9 cellular contexts compared by ENCODE assay signal in genomic region chr6:116420341-116420740, GRCh38. TPM values are rescaled to one million over a fixed set of nuclear protein-coding genes. Genes with fewer than 3 reads are reported as not detected.
"Had no signal": no experiment of that assay in that cellular context is flagged by ENCODE, and none has a peak within 500 bp of the region (broad histone marks: within the 10 kb centered on the region; RNA-seq: fewer than 3 reads in every experiment).

No MANE protein-coding gene starts in this region.

- H3K4me2 ChIP-seq: KMS-11 had no signal

- FAIRE-seq: HepG2, HTR-8/SVneo, K562 had no signal

- H3K9ac ChIP-seq: KMS-11 had no signal

- ATAC-seq: HepG2, K562 had no signal

- H3K4me3 ChIP-seq: K562 had no signal

- H3K27ac ChIP-seq: HL-60, KMS-11 had no signal

- DNase-seq: IMR-90, KBM-7, KG1 had no signal

- H3K27ac Mint-ChIP-seq: IgD-negative memory B cell had no signal

- H3K27me3 Mint-ChIP-seq: IgD-negative memory B cell had no signal

- H3K9me3 Mint-ChIP-seq: IgD-negative memory B cell had no signal

RNA-seq across cellular contexts. Expression of gene CALHM6, which starts 40.8 kb away (rescaled TPM):
- polyA plus RNA-seq: HepG2 had no signal
